Comparison of ENCODE assay signal across 31 cellular contexts in genomic region chr21:21973806-21974205, GRCh38.
A peak's percentile ranks its signal among the peaks of the same experiment; 100 is the strongest.
DNase-seq lines count a peak whose midpoint lies in the region; ATAC-seq and TF ChIP-seq lines count a peak whose summit lies in the region.
"Had no signal": no experiment of that assay in that cellular context is flagged by ENCODE, and none has a peak within 500 bp of the region (broad histone marks: within the 10 kb centered on the region; RNA-seq: fewer than 3 reads in every experiment).

No MANE protein-coding gene starts in this region.

- no peak overlapping the region for H3K27ac ChIP-seq in osteoblast (ENCODE audit: low read depth, low read length)
- no peak overlapping the region for H3K27ac ChIP-seq in heart left ventricle
- H3K27ac ChIP-seq: cardiac muscle cell, colonic mucosa, left ventricle myocardium inferior, right atrium auricular region had no signal

- no peaks in the 10 kb centered on the region for H4K20me1 ChIP-seq in osteoblast (ENCODE audit: insufficient read depth, low read length)

- H3K4me3 ChIP-seq in H7 (ENCODE audit: insufficient read depth, low read depth, low read length) (no peak overlapping the region), osteoblast (ENCODE audit: insufficient read depth, low read length) (no peak overlapping the region), heart left ventricle (no peak overlapping the region)
- H3K4me3 ChIP-seq: cardiac muscle cell, colonic mucosa, left ventricle myocardium inferior, right atrium auricular region, smooth muscle cell had no signal

- H3K79me2 ChIP-seq in osteoblast (ENCODE audit: insufficient read depth, low read length) = no peaks in the 10 kb centered on the region

- ATAC-seq in heart left ventricle (no peak), HG03457 (IDR thresholded peaks at IDR 0.05; ENCODE audit: unreplicated experiment) (no peak)
- ATAC-seq: natural killer cell treated with Interleukin-12 subunit alpha and Interleukin-12 subunit beta and Interleukin-15 and Interleukin-18, amount 100 ng/mL, for 72 hours; SK-N-SH treated with all-trans-retinoic acid at 6 μM for 48 hours had no signal

- no peaks in the 10 kb centered on the region for H3K4me1 ChIP-seq in osteoblast (ENCODE audit: insufficient read depth, low read length)
- H3K4me1 ChIP-seq in heart left ventricle = no peaks in the 10 kb centered on the region
- H3K4me1 ChIP-seq: colonic mucosa, left ventricle myocardium inferior, right atrium auricular region had no signal

- TF ChIP-seq CTCF in osteoblast (IDR thresholded peaks at IDR 0.05; ENCODE audit: extremely low read depth, low read depth, low read length) (no peak), heart left ventricle (IDR thresholded peaks at IDR 0.05) (no peak)

- no peak for TF ChIP-seq POLR2A in heart left ventricle (IDR thresholded peaks at IDR 0.05)

- no peak overlapping the region for H3K4me2 ChIP-seq in osteoblast (ENCODE audit: insufficient read depth, low read length)
- H3K4me2 ChIP-seq: smooth muscle cell had no signal

- DNase-seq in H7 = peak; percentile 35
- peak; percentile 4 for DNase-seq in NCI-H460 (ENCODE audit: extremely low read depth, low read depth)
- peak; percentile 21 for DNase-seq in iPS-NIHi11 (ENCODE audit: low spot score)
- DNase-seq in osteoblast (ENCODE audit: insufficient read length, low spot score, missing footprints) = peak; percentile 0
- no peak for DNase-seq in heart left ventricle
- no peak for DNase-seq in HUDEP-2 (lab: John Stamatoyannopoulos, UW; ENCODE audit: unreplicated experiment in 76 of 76)
- DNase-seq: activated CD4-positive, alpha-beta T cell treated with anti-CD3 and anti-CD28 coated beads, Interleukin-2, amount 50 U/mL, for 48 hours; activated CD4-positive, CD25-positive, alpha-beta regulatory T cell treated with anti-CD3 and anti-CD28 coated beads, Interleukin-2, amount 50 U/mL, for 72 hours; activated gamma-delta T cell treated with Interleukin-2 at 50 U/mL for 16 hours; activated naive CD8-positive, alpha-beta T cell treated with anti-CD3 and anti-CD28 coated beads, Interleukin-2, amount 10 ng/mL, durations not matched to agents 7 days and 5 days; activated T-cell treated with anti-CD3 and anti-CD28 coated beads, Interleukin-2, amount 50 U/mL, for 48 hours; AML-193; aorta; CD4-positive, CD25-positive, alpha-beta regulatory T cell; colonic mucosa; DND-41; effector memory CD4-positive, alpha-beta T cell; GOT3; islet precursor cell; left ventricle myocardium inferior; NCI-H1048; NCI-H1694 treated with DMSO at 0.1 percent for 48 hours; NCI-H524 treated with DMSO at 0.1 percent for 48 hours; Right ventricle myocardium superior; stimulated activated naive CD4-positive, alpha-beta T cell had no signal

- no peaks in the 10 kb centered on the region for H3K27me3 ChIP-seq in H7 (ENCODE audit: control insufficient read depth, insufficient read depth, low read length)
- H3K27me3 ChIP-seq in osteoblast (ENCODE audit: insufficient read depth, low read length) = no peaks in the 10 kb centered on the region
- H3K27me3 ChIP-seq in heart left ventricle = no peaks in the 10 kb centered on the region
- H3K27me3 ChIP-seq: cardiac muscle cell, colonic mucosa, right atrium auricular region had no signal

- H2AFZ ChIP-seq in osteoblast (ENCODE audit: low read length) = no peak overlapping the region

- H3K9me3 ChIP-seq in osteoblast (ENCODE audit: low read depth, low read length) = no peaks in the 10 kb centered on the region
- H3K9me3 ChIP-seq in heart left ventricle = peaks cover 0 to 9% (median 0%) of the 10 kb centered on the region in 12 donors
- H3K9me3 ChIP-seq: colonic mucosa, left ventricle myocardium inferior, right atrium auricular region had no signal

- H3K36me3 ChIP-seq in H7 (replicated peaks; ENCODE audit: control insufficient read depth, insufficient read depth, low read length) (no peaks in the 10 kb centered on the region), osteoblast (ENCODE audit: insufficient read depth, low read length) (no peaks in the 10 kb centered on the region), heart left ventricle (no peaks in the 10 kb centered on the region)
- H3K36me3 ChIP-seq: cardiac muscle cell, colonic mucosa, left ventricle myocardium inferior, right atrium auricular region had no signal

- intact Hi-C loops in heart left ventricle (cut with DNase I) = no loop called here

- 66 to 74% (median 72%) methylated on average over 5 of the region's 5 CpGs for WGBS in heart left ventricle, 4 donors

Comparison
In these comparisons a context has a peak if more than half of its experiments do, and no peak if none do; other contexts are left out.
1. DNase-seq: peak in H7 (single experiment), NCI-H460 (single experiment), iPS-NIHi11 (single experiment) and osteoblast (single experiment); none in heart left ventricle (0 of 5) and HUDEP-2 (0 of 76).